In genomic region chr1:154777151-154777550, GRCh38 we compare ENCODE assay signal across 15 cellular contexts.
"Had no signal": no experiment of that assay in that cellular context is flagged by ENCODE, and none has a peak within 500 bp of the region (broad histone marks: within the 10 kb centered on the region; RNA-seq: fewer than 3 reads in every experiment).

No MANE protein-coding gene starts in this region.

- H3K4me1 ChIP-seq: tibial artery, vagina had no signal

- H3K4me3 Mint-ChIP-seq: activated CD8-positive, alpha-beta memory T cell treated with anti-CD3 and anti-CD28 coated beads, Interleukin-2, amount 10 ng/mL, durations not matched to agents 7 days and 5 days; naive thymus-derived CD8-positive, alpha-beta T cell had no signal

- H3K27me3 Mint-ChIP-seq: naive thymus-derived CD8-positive, alpha-beta T cell had no signal

- ATAC-seq: activated CD8-positive, alpha-beta memory T cell treated with anti-CD3 and anti-CD28 coated beads, Interleukin-2, amount 10 ng/mL, durations not matched to agents 7 days and 5 days; heart right ventricle; left lobe of liver; mucosa of descending colon; naive thymus-derived CD8-positive, alpha-beta T cell had no signal

- H3K36me3 ChIP-seq: cardiac muscle cell, sigmoid colon, tibial artery, vagina had no signal

- H3K4me1 Mint-ChIP-seq: activated CD8-positive, alpha-beta memory T cell treated with anti-CD3 and anti-CD28 coated beads, Interleukin-2, amount 10 ng/mL, durations not matched to agents 7 days and 5 days had no signal

- H3K27ac ChIP-seq: cardiac muscle cell, heart right ventricle, sigmoid colon, SK-N-MC, tibial artery, vagina had no signal

- H3K4me3 ChIP-seq: cardiac muscle cell, heart right ventricle, mucosa of descending colon, sigmoid colon, SK-N-MC, tibial artery, vagina had no signal

- H3K27me3 ChIP-seq: cardiac muscle cell, heart right ventricle, sigmoid colon, vagina had no signal

- DNase-seq: activated CD4-positive, CD25-positive, alpha-beta regulatory T cell; activated CD8-positive, alpha-beta memory T cell treated with anti-CD3 and anti-CD28 coated beads, Interleukin-2, amount 10 ng/mL, durations not matched to agents 7 days and 5 days; activated naive CD4-positive, alpha-beta T cell treated with anti-CD3 and anti-CD28 coated beads, Interleukin-2, amount 50 U/mL, for 16 hours; foreskin melanocyte; heart right ventricle; mucosa of descending colon; naive thymus-derived CD8-positive, alpha-beta T cell; nucleus accumbens; stimulated activated CD4-positive, alpha-beta T cell treated with anti-CD3 and anti-CD28 coated beads, Interleukin-4, amount 100 ng/mL, for 1 hour; tibial artery had no signal

- H3K9me3 ChIP-seq: mucosa of descending colon, sigmoid colon, vagina had no signal

- H3K27ac Mint-ChIP-seq: activated CD8-positive, alpha-beta memory T cell treated with anti-CD3 and anti-CD28 coated beads, Interleukin-2, amount 10 ng/mL, durations not matched to agents 7 days and 5 days; naive thymus-derived CD8-positive, alpha-beta T cell had no signal
